In the genomic region with DNA sequence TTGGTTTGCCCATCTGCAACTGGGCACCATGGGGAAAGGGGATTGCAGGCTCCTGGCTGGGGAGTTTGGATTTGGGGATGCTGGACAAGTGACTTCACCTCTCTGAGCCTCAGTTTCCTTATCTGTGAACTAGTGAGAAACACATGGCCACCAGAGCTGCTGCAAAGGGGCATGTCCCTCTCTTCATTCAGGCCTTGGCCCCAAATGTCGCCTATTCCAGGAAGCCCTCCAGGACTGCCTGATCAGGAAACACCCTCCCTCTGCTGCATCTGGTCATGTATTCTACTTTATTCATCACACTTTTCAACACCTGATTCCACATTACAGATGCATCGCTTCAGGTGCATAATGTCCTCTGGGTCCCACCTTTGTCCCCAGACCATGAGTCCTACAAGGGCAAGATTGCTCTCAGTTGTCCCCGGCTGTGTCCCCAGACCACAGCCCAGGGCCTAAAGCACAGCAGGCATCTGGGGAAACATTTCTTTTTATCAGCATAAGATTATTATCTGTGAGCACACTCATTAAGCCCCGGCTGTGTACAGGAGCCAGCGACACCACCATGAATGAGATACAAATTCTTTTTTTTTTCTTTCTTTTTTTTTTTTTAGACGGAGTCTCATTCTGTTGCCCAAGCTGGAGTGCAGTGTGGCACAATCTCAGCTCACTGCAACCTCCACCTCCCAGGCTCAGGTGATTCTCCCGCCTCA, we compare ENCODE assay signal across 8 cellular contexts. TPM values are rescaled to one million over a fixed set of nuclear protein-coding genes. Genes with fewer than 3 reads are reported as not detected.
A peak's percentile ranks its signal among the peaks of the same experiment; 100 is the strongest.
DNase-seq lines count a peak whose midpoint lies in the region; ATAC-seq, FAIRE-seq and TF ChIP-seq lines count a peak whose summit lies in the region.

No MANE protein-coding gene starts in this region.

- no peak for FAIRE-seq in HTR-8/SVneo (lab: Jason Lieb, UNC)

- H3K36me3 ChIP-seq in A673 (ENCODE audit: insufficient read depth, low read length, poor library complexity, severe bottlenecking) = no peaks in the 10 kb centered on the region
- no peaks in the 10 kb centered on the region for H3K36me3 ChIP-seq in adipocyte (ENCODE audit: control insufficient read depth, insufficient read depth, low read length, severe bottlenecking)
- no peaks in the 10 kb centered on the region for H3K36me3 ChIP-seq in mucosa of rectum (ENCODE audit: control insufficient read depth in 2 of 2, insufficient read depth in 2 of 2, low read length in 2 of 2)

- TF ChIP-seq CTCF in A673 (conservative IDR thresholded peaks at IDR 0.05; ENCODE audit: low read depth, low read length) = no peak

- H3K27me3 ChIP-seq in A673 (replicated peaks; ENCODE audit: insufficient read depth, low read depth, low read length, poor library complexity) (no peaks in the 10 kb centered on the region), adipocyte (replicated peaks; ENCODE audit: control insufficient read depth, insufficient read depth, low read length) (peaks cover 4% of the 10 kb centered on the region), mucosa of rectum (ENCODE audit: control insufficient read depth in 2 of 2, insufficient read depth in 2 of 2, low read length in 2 of 2) (no peaks in the 10 kb centered on the region)

- H3K27ac ChIP-seq in A673 (ENCODE audit: low read depth, low read length, poor library complexity, severe bottlenecking) = peak overlapping the region; percentile 67
- peak overlapping the region; percentile 67 to 72 for H3K27ac ChIP-seq in mucosa of rectum (ENCODE audit: low read depth in 2 of 2, low read length in 2 of 2)

- intact Hi-C loops in A673 (cut with micrococcal nuclease; ENCODE audit: unreplicated experiment) = no loop called here

- CTCF ChIA-PET in A673 (lab: Charles Lee) = interaction anchor here (0.7 kb wide), 2 partner anchors 216 to 1095 kb away, joined by 6 to 7 read pairs; no protein-coding TSS in a partner anchor

- no peaks in the 10 kb centered on the region for H3K4me1 ChIP-seq in A673 (ENCODE audit: insufficient read depth, low read length, poor library complexity, severe bottlenecking)
- peaks cover 22% of the 10 kb centered on the region for H3K4me1 ChIP-seq in adipocyte (ENCODE audit: control insufficient read depth, insufficient read depth, low read length)
- peaks cover 13 to 17% of the 10 kb centered on the region in 2 donors for H3K4me1 ChIP-seq in mucosa of rectum (ENCODE audit: control insufficient read depth in 2 of 2, insufficient read depth in 2 of 2, low read length in 2 of 2)

- H3K4me3 ChIP-seq in A673 (ENCODE audit: low read depth, low read length, poor library complexity, severe bottlenecking) = peak overlapping the region; percentile 35
- H3K4me3 ChIP-seq in adipocyte (ENCODE audit: low read length) = peak overlapping the region; percentile 78
- H3K4me3 ChIP-seq in mucosa of rectum (ENCODE audit: low read length in 2 of 2) = peak overlapping the region; percentile 56 to 68

- H3K9ac ChIP-seq in adipocyte (ENCODE audit: low read length) (peak overlapping the region; percentile 77), mucosa of rectum (ENCODE audit: low read depth in 1 of 2, low read length in 2 of 2) (peak overlapping the region; percentile 67 to 70)

- no peaks in the 10 kb centered on the region for H3K9me3 ChIP-seq in A673 (ENCODE audit: low read depth, low read length, poor library complexity, severe bottlenecking)
- peaks cover 8% of the 10 kb centered on the region for H3K9me3 ChIP-seq in adipocyte (ENCODE audit: control insufficient read depth, low read length)
- H3K9me3 ChIP-seq in mucosa of rectum (ENCODE audit: control insufficient read depth in 2 of 2, low read length in 2 of 2) = peaks cover 0 to 2% of the 10 kb centered on the region in 2 donors

- peak; percentile 11 for ATAC-seq in HG02759 (IDR thresholded peaks at IDR 0.05; ENCODE audit: unreplicated experiment)
- ATAC-seq in GM21786 (IDR thresholded peaks at IDR 0.05; ENCODE audit: unreplicated experiment) = no peak

- BruUV-seq in A673 (replicated peaks; lab: Mats Ljungman, UMichigan) = no TSS peak

- POLR2A ChIA-PET in A673 (lab: Charles Lee; ENCODE audit: low non-redundant PET) = no interaction called here

- no peak for DNase-seq in A673 (ENCODE audit: low spot score)
- no peak for DNase-seq in adipocyte (ENCODE audit: low read depth)
- no peak for DNase-seq in activated gamma-delta T cell (lab: John Stamatoyannopoulos, UW)
- no peak for DNase-seq in SKM-1 treated with dmso at 0.1 percent for 144 hours (lab: John Stamatoyannopoulos, UW; ENCODE audit: unreplicated experiment)
- DNase-seq in HTR-8/SVneo (ENCODE audit: insufficient read length, low spot score) = no peak

RNA-seq across cellular contexts. Expression of gene ARRDC2, which starts 37.5 kb away (rescaled TPM):
- 11.7 and 13.3 TPM in 2 replicates for total RNA-seq in A673 (2021)

RNA-seq across cellular contexts. Expression of gene IL12RB1, which starts 41.3 kb away (rescaled TPM):
- total RNA-seq in A673 (2021) = not detected in 2 replicates

RNA-seq across cellular contexts. Expression of gene MAST3, which starts 52.1 kb away (rescaled TPM):
- total RNA-seq in A673 (2021) = 5.1 and 7.9 TPM in 2 replicates
